Comparison of ENCODE assay signal across 1 cellular context in genomic region chr19:16289594-16289993, GRCh38.
TF ChIP-seq lines count a peak whose summit lies in the region.

No MANE protein-coding gene starts in this region.

TF ChIP-seq in K562, 482 proteins besides CTCF, POLR2A, EP300 and RAD21:
- no peak for TF ChIP-seq AFF4 (CRISPR knock-in tag; IDR thresholded peaks at IDR 0.05)
- no peak for TF ChIP-seq SRSF9 (IDR thresholded peaks at IDR 0.05; ENCODE audit: borderline replicate concordance, low read depth, low read length)
- TF ChIP-seq MAFG (tag; conservative IDR thresholded peaks at IDR 0.05), result no peak
- TF ChIP-seq TEAD4 (IDR thresholded peaks at IDR 0.05; ENCODE audit: low read length), result no peak
- no peak for TF ChIP-seq TEAD4 (CRISPR knock-in tag; IDR thresholded peaks at IDR 0.05; ENCODE audit: borderline replicate concordance)
- no peak for TF ChIP-seq ZNF77 (CRISPR knock-in tag; IDR thresholded peaks at IDR 0.05)
- 0 out of 2 replicates have a peak, but pooled peaks have one; percentile 15 for TF ChIP-seq ATF3 (IDR thresholded peaks at IDR 0.05)
- no peak for TF ChIP-seq ATF3 (CRISPR knock-in tag; conservative IDR thresholded peaks at IDR 0.05)
